In genomic region chr1:54230507-54231339, GRCh38 we compare ENCODE assay signal across 14 cellular contexts. TPM values are rescaled to one million over a fixed set of nuclear protein-coding genes. Genes with fewer than 3 reads are reported as not detected.
DNase-seq lines count a peak whose midpoint lies in the region; ATAC-seq lines count a peak whose summit lies in the region.
"Had no signal": no experiment of that assay in that cellular context is flagged by ENCODE, and none has a peak within 500 bp of the region (broad histone marks: within the 10 kb centered on the region; RNA-seq: fewer than 3 reads in every experiment).

No MANE protein-coding gene starts in this region.

- H3K27ac Mint-ChIP-seq in activated CD4-positive, alpha-beta T cell treated with anti-CD3 and anti-CD28 coated beads, Interleukin-2, amount 10 ng/mL, durations not matched to agents 7 days and 5 days = peak overlapping the region; percentile 3
- H3K27ac Mint-ChIP-seq in immature natural killer cell = peak overlapping the region; percentile 42 to 81 (median 64)

- no peaks in the 10 kb centered on the region for H3K36me3 ChIP-seq in GM23248 (ENCODE audit: low read depth)
- H3K36me3 ChIP-seq: thoracic aorta had no signal

- POLR2A ChIA-PET in activated CD4-positive, alpha-beta T cell treated with anti-CD3 and anti-CD28 coated beads, Interleukin-2, amount 10 ng/mL, durations not matched to agents 7 days and 5 days (lab: Charles Lee) = no interaction called here

- H3K9me2 ChIP-seq in GM23248 (ENCODE audit: insufficient read depth) = no peaks in the 10 kb centered on the region

- DNase-seq in A172 (ENCODE audit: low spot score) (peak; percentile 35), GM23248 (peak; percentile 32), immature natural killer cell (peak; percentile 10 to 39 (median 19)), ecto neural progenitor cell (ENCODE audit: low spot score) (no peak), nucleus accumbens (lab: John Stamatoyannopoulos, UW) (no peak), iPS-NIHi7 (ENCODE audit: extremely low spot score) (no peak)
- no peak for DNase-seq in activated CD4-positive, alpha-beta T cell treated with anti-CD3 and anti-CD28 coated beads, Interleukin-2, amount 10 ng/mL, durations not matched to agents 7 days and 5 days
- DNase-seq: C1 segment of cervical spinal cord, NCI-H2227 treated with DMSO at 0.1 percent for 48 hours, SIG-M5, sigmoid colon had no signal

- H3K79me2 ChIP-seq in GM23248 (ENCODE audit: insufficient read depth) = no peaks in the 10 kb centered on the region

- H3K4me2 ChIP-seq in GM23248 (ENCODE audit: unreplicated experiment) = no peak overlapping the region

- H2AFZ ChIP-seq in GM23248 = no peak overlapping the region

- no peak overlapping the region for H3K27ac ChIP-seq in GM23248
- H3K27ac ChIP-seq: thoracic aorta had no signal

- no peaks in the 10 kb centered on the region for H3K9me3 Mint-ChIP-seq in activated CD4-positive, alpha-beta T cell treated with anti-CD3 and anti-CD28 coated beads, Interleukin-2, amount 10 ng/mL, durations not matched to agents 7 days and 5 days
- H3K9me3 Mint-ChIP-seq in immature natural killer cell = no peaks in the 10 kb centered on the region

- no peaks in the 10 kb centered on the region for H4K20me1 ChIP-seq in GM23248 (ENCODE audit: insufficient read depth)

- H3K4me3 ChIP-seq in GM23248 = no peak overlapping the region
- H3K4me3 ChIP-seq: sigmoid colon, thoracic aorta had no signal

- H3K9me3 ChIP-seq in GM23248 (ENCODE audit: low read depth) = no peaks in the 10 kb centered on the region
- H3K9me3 ChIP-seq: sigmoid colon, thoracic aorta had no signal

- no peak overlapping the region for H3K9ac ChIP-seq in GM23248

- 61 to 67% methylated on average over 15 of the region's 15 CpGs for WGBS in GM23248 (ENCODE audit: low coverage in 1 of 2, low lambda C conversion rate in 2 of 2, missing lambda C conversion rate in 2 of 2), 2 experiments

- no peak for ATAC-seq in HG03135 (IDR thresholded peaks at IDR 0.05; ENCODE audit: unreplicated experiment)

- H3K27me3 Mint-ChIP-seq in activated CD4-positive, alpha-beta T cell treated with anti-CD3 and anti-CD28 coated beads, Interleukin-2, amount 10 ng/mL, durations not matched to agents 7 days and 5 days = no peaks in the 10 kb centered on the region
- H3K27me3 Mint-ChIP-seq in immature natural killer cell (ENCODE audit: low read depth in 3 of 3) = peaks cover 0 to 32% (median 16%) of the 10 kb centered on the region in 3 donors
- H3K27me3 Mint-ChIP-seq: IgD-negative memory B cell had no signal

- H3K4me3 Mint-ChIP-seq in activated CD4-positive, alpha-beta T cell treated with anti-CD3 and anti-CD28 coated beads, Interleukin-2, amount 10 ng/mL, durations not matched to agents 7 days and 5 days = peak overlapping the region; percentile 8
- peak overlapping the region in 1 of 5 donors; percentile 3 for H3K4me3 Mint-ChIP-seq in immature natural killer cell
- H3K4me3 Mint-ChIP-seq: IgD-negative memory B cell had no signal

- peaks cover 25% of the 10 kb centered on the region for H3K4me1 ChIP-seq in GM23248 (ENCODE audit: insufficient read depth)

- H3K4me1 Mint-ChIP-seq in activated CD4-positive, alpha-beta T cell treated with anti-CD3 and anti-CD28 coated beads, Interleukin-2, amount 10 ng/mL, durations not matched to agents 7 days and 5 days = peaks cover 31% of the 10 kb centered on the region
- H3K4me1 Mint-ChIP-seq in immature natural killer cell = peaks cover 29 to 40% of the 10 kb centered on the region in 2 donors

- H3K36me3 Mint-ChIP-seq in activated CD4-positive, alpha-beta T cell treated with anti-CD3 and anti-CD28 coated beads, Interleukin-2, amount 10 ng/mL, durations not matched to agents 7 days and 5 days (ENCODE audit: low read depth) = peaks cover 13% of the 10 kb centered on the region
- H3K36me3 Mint-ChIP-seq in immature natural killer cell = peaks cover 3 to 7% (median 4%) of the 10 kb centered on the region in 3 donors

- CTCF ChIA-PET in activated CD4-positive, alpha-beta T cell treated with anti-CD3 and anti-CD28 coated beads, Interleukin-2, amount 10 ng/mL, durations not matched to agents 7 days and 5 days (lab: Charles Lee) = no interaction called here

- peaks cover 15% of the 10 kb centered on the region; the same call in 1 of the 2 replicates for H3F3A ChIP-seq in GM23248 (ENCODE audit: insufficient read depth)

- no peaks in the 10 kb centered on the region for H3K27me3 ChIP-seq in GM23248 (replicated peaks; ENCODE audit: insufficient read depth)
- H3K27me3 ChIP-seq: sigmoid colon had no signal

- in situ Hi-C loops in GM23248 (cut with MboI) = no loop called here

RNA-seq across cellular contexts. Expression of gene MRPL37, which starts 30.8 kb away (rescaled TPM):
- total RNA-seq in A172 (2014; rRNA removed; shearing (Covaris generic)) = 158 and 188 TPM in 2 replicates
- 111 and 113 TPM in 2 replicates for total RNA-seq in GM23248 (2014; rRNA removed; shearing (Covaris generic))
- polyA plus RNA-seq in GM23248 (2016; fragmentation: Nextera tagmentation; extraction: Ambion mirVana) = 91.3 and 102 TPM in 2 replicates
- 10 to 100 TPM; 93.8 to 95.2 TPM for total RNA-seq in activated CD4-positive, alpha-beta T cell treated with anti-CD3 and anti-CD28 coated beads, Interleukin-2, amount 10 ng/mL, durations not matched to agents 7 days and 5 days
- polyA plus RNA-seq in immature natural killer cell = 10 to 100 TPM; 47.4 to 77.5 (median 52.3) TPM

RNA-seq across cellular contexts. Expression of gene CYB5RL, which starts 30.9 kb away (rescaled TPM):
- total RNA-seq in A172 (2014; rRNA removed; shearing (Covaris generic)) = 7.3 and 9.2 TPM in 2 replicates
- total RNA-seq in GM23248 (2014; rRNA removed; shearing (Covaris generic)) = 2.5 and 4.9 TPM in 2 replicates
- polyA plus RNA-seq in GM23248 (2016; fragmentation: Nextera tagmentation; extraction: Ambion mirVana) (3.0 and 3.3 TPM in 2 replicates), immature natural killer cell (1 to 10 TPM; 1.5 to 3.6 (median 3.3) TPM)
- 10 to 100 TPM; 10.8 to 13.4 TPM for total RNA-seq in activated CD4-positive, alpha-beta T cell treated with anti-CD3 and anti-CD28 coated beads, Interleukin-2, amount 10 ng/mL, durations not matched to agents 7 days and 5 days

Comparison
In these comparisons a context has a peak if more than half of its experiments do, and no peak if none do; other contexts are left out.
1. DNase-seq: peak in A172 (single experiment), GM23248 (single experiment) and immature natural killer cell (3 of 3); none in activated CD4-positive, alpha-beta T cell treated with anti-CD3 and anti-CD28 coated beads, Interleukin-2, amount 10 ng/mL, durations not matched to agents 7 days and 5 days (single experiment), ecto neural progenitor cell (single experiment), nucleus accumbens (0 of 56) and iPS-NIHi7 (single experiment).